Comparison of ENCODE assay signal across 6 cellular contexts in genomic region chr22:20956258-20957117, GRCh38. TPM values are rescaled to one million over a fixed set of nuclear protein-coding genes. Genes with fewer than 3 reads are reported as not detected.
DNase-seq lines count a peak whose midpoint lies in the region; ATAC-seq lines count a peak whose summit lies in the region.

No MANE protein-coding gene starts in this region.

- DNase-seq in ACHN (peak; percentile 56), NOMO-1 treated with dmso at 0.1 percent for 144 hours (lab: John Stamatoyannopoulos, UW; ENCODE audit: unreplicated experiment) (peak; percentile 36), SJCRH30 (no peak), NCI-H2029 (lab: John Stamatoyannopoulos, UW) (no peak)

- H3K9ac ChIP-seq in iPS-15b (ENCODE audit: low read depth, low read length), result peak overlapping the region; percentile 70

- no peak for ATAC-seq in GM21360 (IDR thresholded peaks at IDR 0.05; ENCODE audit: unreplicated experiment)

- H3K4me1 ChIP-seq in iPS-15b (ENCODE audit: control insufficient read depth, insufficient read depth, low read length), result peaks cover 4% of the 10 kb centered on the region
- H3K4me1 ChIP-seq in SJCRH30, result no peaks in the 10 kb centered on the region

- in situ Hi-C loops in ACHN (cut with HindIII; ENCODE audit: low pct_ligation_motif_present, low pct_unique_long_range_greater_than_20kb, low sequenced_read_pairs), result no loop called here

- H3K9me3 ChIP-seq in iPS-15b (ENCODE audit: control insufficient read depth, insufficient read depth, low read length) (no peaks in the 10 kb centered on the region), SJCRH30 (replicated peaks) (no peaks in the 10 kb centered on the region)

- no peak overlapping the region for H3K27ac ChIP-seq in SJCRH30

- H3K27me3 ChIP-seq in iPS-15b (ENCODE audit: control insufficient read depth, insufficient read depth, low read length), result peaks cover 11% of the 10 kb centered on the region
- H3K27me3 ChIP-seq in SJCRH30, result no peaks in the 10 kb centered on the region

- H3K4me3 ChIP-seq in iPS-15b (ENCODE audit: low read depth, low read length), result peak overlapping the region; percentile 82
- H3K4me3 ChIP-seq in SJCRH30, result no peak overlapping the region

- H3K36me3 ChIP-seq in iPS-15b (ENCODE audit: control insufficient read depth, insufficient read depth, low read length) (peaks cover 15% of the 10 kb centered on the region), SJCRH30 (peaks cover 19% of the 10 kb centered on the region)

RNA-seq across cellular contexts. Expression of gene AIFM3, which starts 10.6 kb away (rescaled TPM):
- total RNA-seq in SJCRH30 (2014; rRNA removed; shearing (Covaris generic)), result 0.20 TPM in 1 of 2 replicates, not detected in the other

RNA-seq across cellular contexts. Expression of gene LZTR1, which starts 25.6 kb away (rescaled TPM):
- 24.5 and 39.9 TPM in 2 replicates for total RNA-seq in SJCRH30 (2014; rRNA removed; shearing (Covaris generic))

RNA-seq across cellular contexts. Expression of gene CRKL, which starts 39.3 kb away (rescaled TPM):
- total RNA-seq in SJCRH30 (2014; rRNA removed; shearing (Covaris generic)), result 81.7 and 85.6 TPM in 2 replicates

RNA-seq across cellular contexts. Expression of gene THAP7, which starts 45.4 kb away (rescaled TPM):
- total RNA-seq in SJCRH30 (2014; rRNA removed; shearing (Covaris generic)), result 42.1 and 47.8 TPM in 2 replicates

RNA-seq across cellular contexts. Expression of gene P2RX6, which starts 58.5 kb away (rescaled TPM):
- 10.0 and 11.3 TPM in 2 replicates for total RNA-seq in SJCRH30 (2014; rRNA removed; shearing (Covaris generic))

Comparison
In these comparisons a context has a peak if more than half of its experiments do, and no peak if none do; other contexts are left out.
1. DNase-seq: peak in ACHN (single experiment) and NOMO-1 treated with dmso at 0.1 percent for 144 hours (single experiment); none in SJCRH30 (0 of 2) and NCI-H2029 (single experiment).